Comparison of ENCODE assay signal across 13 cellular contexts in genomic region chr10:58175990-58176910, GRCh38.
DNase-seq lines count a peak whose midpoint lies in the region; ATAC-seq, FAIRE-seq and TF ChIP-seq lines count a peak whose summit lies in the region.
"Had no signal": no experiment of that assay in that cellular context is flagged by ENCODE, and none has a peak within 500 bp of the region (broad histone marks: within the 10 kb centered on the region; RNA-seq: fewer than 3 reads in every experiment).

No MANE protein-coding gene starts in this region.

- FAIRE-seq in GM12878 (lab: Jason Lieb, UNC) = no peak

- intact Hi-C loops in GM12878 (cut with micrococcal nuclease; ENCODE audit: unreplicated experiment) = loop anchor here (5.0 kb wide), 1 partner anchor 211 kb away; the partner anchor contains the start of gene TFAM
- intact Hi-C loops in OCI-LY7 (cut with micrococcal nuclease; ENCODE audit: unreplicated experiment) = loop anchor here (10.0 kb wide), 1 partner anchor 209 kb away; the partner anchor contains the start of gene TFAM
- intact Hi-C loops in activated CD8-positive, alpha-beta T cell treated with anti-CD3 and anti-CD28 coated beads for 36 hours (cut with micrococcal nuclease) = loop anchor here (2.0 kb wide), 1 partner anchor 115 kb away; no protein-coding TSS in a partner anchor

- RAD21 ChIA-PET in GM12878 (lab: Charles Lee; ENCODE audit: unreplicated experiment) = interaction anchor here (0.7 to 5.4 kb wide), 7 partner anchors 91 to 215 kb away, joined by 3 to 144 read pairs (median 7); partner anchors contain the start of gene IPMK

- H3K27ac ChIP-seq in GM12878 (ENCODE audit: control insufficient read depth, insufficient read depth) = no peak overlapping the region
- no peak overlapping the region for H3K27ac ChIP-seq in OCI-LY7 (ENCODE audit: low read depth, low read length, poor library complexity, severe bottlenecking)
- H3K27ac ChIP-seq: uterus had no signal

- SMC1A ChIA-PET in GM12878 (lab: Charles Lee; ENCODE audit: uncharacterized antibody, unreplicated experiment) = interaction anchor here (0.6 to 7.4 kb wide), 5 partner anchors 14 to 214 kb away, joined by 3 to 203 read pairs (median 6); no protein-coding TSS in a partner anchor

- TF ChIP-seq RAD21 in GM12878 (IDR thresholded peaks at IDR 0.05; ENCODE audit: insufficient read depth, low read depth, low read length) = no peak

- no peak overlapping the region for H3K4me3 ChIP-seq in GM12878
- H3K4me3 ChIP-seq in OCI-LY7 (ENCODE audit: low read depth, low read length, poor library complexity, severe bottlenecking) = no peak overlapping the region
- H3K4me3 ChIP-seq: uterus had no signal

- H3K9me2 ChIP-seq in OCI-LY7 (ENCODE audit: insufficient read depth, low read length) = no peaks in the 10 kb centered on the region

- no peak for TF ChIP-seq POLR2A in GM12878 (IDR thresholded peaks at IDR 0.05; ENCODE audit: low read depth, low read length)

- H3K9me3 ChIP-seq in GM12878 (replicated peaks; ENCODE audit: control insufficient read depth, insufficient read depth, low read length) (no peaks in the 10 kb centered on the region), OCI-LY7 (ENCODE audit: low read length) (no peaks in the 10 kb centered on the region)
- H3K9me3 ChIP-seq: uterus had no signal

- H3K4me2 ChIP-seq in GM12878 (ENCODE audit: control insufficient read depth, insufficient read depth) (no peak overlapping the region), OCI-LY7 (ENCODE audit: low read length) (no peak overlapping the region)

- in situ Hi-C loops in GM12878 (cut with MboI) (loop anchor here (10.0 kb wide), 1 partner anchor 209 kb away; the partner anchor contains the start of gene TFAM), KBM-7 (cut with MboI; ENCODE audit: low pct_unique_long_range_greater_than_20kb, low sequenced_read_pairs) (no loop called here)

- H3K79me2 ChIP-seq in GM12878 (ENCODE audit: control insufficient read depth, insufficient read depth, low read length) (no peaks in the 10 kb centered on the region), OCI-LY7 (ENCODE audit: insufficient read depth, low read depth, low read length) (no peaks in the 10 kb centered on the region)

- no peak overlapping the region for H3K27ac Mint-ChIP-seq in activated CD8-positive, alpha-beta T cell treated with anti-CD3 and anti-CD28 coated beads for 36 hours
- H3K27ac Mint-ChIP-seq: activated CD4-positive, alpha-beta memory T cell treated with anti-CD3 and anti-CD28 coated beads, Interleukin-2, amount 10 ng/mL, durations not matched to agents 7 days and 5 days had no signal

- H3K9me3 Mint-ChIP-seq in activated CD8-positive, alpha-beta T cell treated with anti-CD3 and anti-CD28 coated beads for 36 hours = no peaks in the 10 kb centered on the region
- H3K9me3 Mint-ChIP-seq: activated CD4-positive, alpha-beta memory T cell treated with anti-CD3 and anti-CD28 coated beads, Interleukin-2, amount 10 ng/mL, durations not matched to agents 7 days and 5 days had no signal

- no peaks in the 10 kb centered on the region for H3K27me3 ChIP-seq in GM12878 (replicated peaks in 1 of 2; ENCODE audit: control insufficient read depth in 2 of 2, insufficient read depth in 2 of 2, low read length in 1 of 2)
- H3K27me3 ChIP-seq: uterus had no signal

- TF ChIP-seq CTCF in GM12878 (IDR thresholded peaks at IDR 0.05 in 2 of 3, conservative IDR thresholded peaks at IDR 0.05 in 1 of 3; ENCODE audit: control insufficient read depth in 2 of 3, extremely low read depth in 1 of 3, insufficient read depth in 1 of 3, low read depth in 3 of 3, low read length in 3 of 3) (no peak), OCI-LY7 (conservative IDR thresholded peaks at IDR 0.05; ENCODE audit: low read length) (no peak)
- no peak for TF ChIP-seq CTCF in activated CD8-positive, alpha-beta T cell treated with anti-CD3 and anti-CD28 coated beads for 36 hours (IDR thresholded peaks at IDR 0.05)

- no peaks in the 10 kb centered on the region for H3K36me3 ChIP-seq in GM12878 (ENCODE audit: control insufficient read depth in 2 of 2, insufficient read depth in 2 of 2, low read length in 1 of 2)
- no peaks in the 10 kb centered on the region for H3K36me3 ChIP-seq in OCI-LY7 (ENCODE audit: insufficient read depth, low read length)
- H3K36me3 ChIP-seq: uterus had no signal

- H3K36me3 Mint-ChIP-seq in activated CD8-positive, alpha-beta T cell treated with anti-CD3 and anti-CD28 coated beads for 36 hours (ENCODE audit: low read depth) = no peaks in the 10 kb centered on the region

- CTCF ChIA-PET in GM12878 (lab: Yijun Ruan, JAX) = interaction anchor here (1.0 to 10.7 kb wide), 16 partner anchors 13 to 355 kb away, joined by 3 to 385 read pairs (median 6); partner anchors contain the start of genes CISD1 and IPMK
- CTCF ChIA-PET in OCI-LY7 (lab: Charles Lee; ENCODE audit: unreplicated experiment) = no interaction called here
- CTCF ChIA-PET in activated CD8-positive, alpha-beta T cell treated with anti-CD3 and anti-CD28 coated beads for 36 hours (lab: Charles Lee) = interaction anchor here (1.1 to 7.0 kb wide), 5 partner anchors 36 to 151 kb away, joined by 3 to 151 read pairs (median 6); no protein-coding TSS in a partner anchor

- peaks cover 4% of the 10 kb centered on the region for H3K27me3 Mint-ChIP-seq in activated CD8-positive, alpha-beta T cell treated with anti-CD3 and anti-CD28 coated beads for 36 hours

- H3K4me3 Mint-ChIP-seq in activated CD8-positive, alpha-beta T cell treated with anti-CD3 and anti-CD28 coated beads for 36 hours = no peak overlapping the region
- H3K4me3 Mint-ChIP-seq: activated CD4-positive, alpha-beta memory T cell treated with anti-CD3 and anti-CD28 coated beads, Interleukin-2, amount 10 ng/mL, durations not matched to agents 7 days and 5 days had no signal

- POLR2A ChIA-PET in GM12878 (lab: Charles Lee) = no interaction called here
- POLR2A ChIA-PET in OCI-LY7 (lab: Charles Lee) = interaction anchor here (0.5 to 0.6 kb wide), 2 partner anchors 13 to 229 kb away, joined by 3 read pairs; no protein-coding TSS in a partner anchor
- POLR2A ChIA-PET in activated CD8-positive, alpha-beta T cell treated with anti-CD3 and anti-CD28 coated beads for 36 hours (lab: Charles Lee) = no interaction called here

- 20% methylated on average over 2 of the region's 2 CpGs for WGBS in GM12878 (ENCODE audit: insufficient coverage, insufficient replicate concordance, low lambda C conversion rate, missing lambda C conversion rate)

- H3K4me1 ChIP-seq in GM12878 (ENCODE audit: control insufficient read depth, insufficient read depth, low read length) = no peaks in the 10 kb centered on the region
- no peaks in the 10 kb centered on the region for H3K4me1 ChIP-seq in OCI-LY7 (ENCODE audit: insufficient read depth, low read length, poor library complexity, severe bottlenecking)
- H3K4me1 ChIP-seq: uterus had no signal

- no peak overlapping the region for H3K9ac ChIP-seq in GM12878 (ENCODE audit: control insufficient read depth, insufficient read depth, low read length)

- no peaks in the 10 kb centered on the region for H3K4me1 Mint-ChIP-seq in activated CD8-positive, alpha-beta T cell treated with anti-CD3 and anti-CD28 coated beads for 36 hours (ENCODE audit: low read depth)
- H3K4me1 Mint-ChIP-seq: activated CD4-positive, alpha-beta memory T cell treated with anti-CD3 and anti-CD28 coated beads, Interleukin-2, amount 10 ng/mL, durations not matched to agents 7 days and 5 days had no signal

- H2AFZ ChIP-seq in GM12878 (ENCODE audit: control insufficient read depth, low read depth, low read length) (no peak overlapping the region), OCI-LY7 (ENCODE audit: low read length) (no peak overlapping the region)

- DNase-seq in AG08395 (ENCODE audit: low spot score) (peak; percentile 40), M059J (ENCODE audit: low read depth) (peak; percentile 43), GM12878 (ENCODE audit: low read depth, low spot score) (no peak), iris pigment epithelial cell (ENCODE audit: low read depth) (peak; percentile 29), OCI-LY7 (ENCODE audit: low spot score) (no peak), KBM-7 (no peak), Ammon's horn (ENCODE audit: low spot score) (no peak)
- no peak for DNase-seq in activated CD8-positive, alpha-beta T cell treated with anti-CD3 and anti-CD28 coated beads for 36 hours
- DNase-seq: activated CD4-positive, alpha-beta memory T cell treated with anti-CD3 and anti-CD28 coated beads, Interleukin-2, amount 10 ng/mL, durations not matched to agents 7 days and 5 days; central memory CD4-positive, alpha-beta T cell; DMS153; NCI-H2171; uterus had no signal

- BruUV-seq in GM12878 (replicated peaks; lab: Mats Ljungman, UMichigan) (no TSS peak), OCI-LY7 (replicated peaks; lab: Mats Ljungman, UMichigan) (no TSS peak)

- H4K20me1 ChIP-seq in GM12878 (ENCODE audit: control insufficient read depth, insufficient read depth) (no peaks in the 10 kb centered on the region), OCI-LY7 (ENCODE audit: insufficient read depth, low read length) (no peaks in the 10 kb centered on the region)

- no peak for TF ChIP-seq EP300 in GM12878 (IDR thresholded peaks at IDR 0.05; ENCODE audit: borderline replicate concordance in 1 of 2, control insufficient read depth in 1 of 2, low read depth in 2 of 2, low read length in 2 of 2)

- no peak for ATAC-seq in GM12878
- no peak for ATAC-seq in activated CD8-positive, alpha-beta T cell treated with anti-CD3 and anti-CD28 coated beads for 36 hours

TF ChIP-seq in GM12878, 131 proteins besides CTCF, POLR2A, EP300 and RAD21 (continues in another document):
- no peak for TF ChIP-seq CHD1 (IDR thresholded peaks at IDR 0.05; ENCODE audit: low read depth, low read length)

Comparison
In these comparisons a context has a peak if more than half of its experiments do, and no peak if none do; other contexts are left out.
1. DNase-seq: peak in AG08395 (single experiment), M059J (single experiment) and iris pigment epithelial cell (single experiment); none in GM12878 (single experiment), OCI-LY7 (single experiment), activated CD8-positive, alpha-beta T cell treated with anti-CD3 and anti-CD28 coated beads for 36 hours (single experiment), KBM-7 (single experiment) and Ammon's horn (single experiment).